1 cellular context compared by ENCODE assay signal in genomic region chr13:110799246-110800236, GRCh38.
TF ChIP-seq lines count a peak whose summit lies in the region.

No MANE protein-coding gene starts in this region.

TF ChIP-seq in WTC11, 78 proteins besides CTCF, POLR2A, EP300 and RAD21 (continued from another document):
- TF ChIP-seq AR (CRISPR knock-in tag; IDR thresholded peaks at IDR 0.05) (no peak), ZNF425 (CRISPR knock-in tag; conservative IDR thresholded peaks at IDR 0.05) (no peak), SOX15 (CRISPR knock-in tag; IDR thresholded peaks at IDR 0.05) (no peak)
